In the genomic region with DNA sequence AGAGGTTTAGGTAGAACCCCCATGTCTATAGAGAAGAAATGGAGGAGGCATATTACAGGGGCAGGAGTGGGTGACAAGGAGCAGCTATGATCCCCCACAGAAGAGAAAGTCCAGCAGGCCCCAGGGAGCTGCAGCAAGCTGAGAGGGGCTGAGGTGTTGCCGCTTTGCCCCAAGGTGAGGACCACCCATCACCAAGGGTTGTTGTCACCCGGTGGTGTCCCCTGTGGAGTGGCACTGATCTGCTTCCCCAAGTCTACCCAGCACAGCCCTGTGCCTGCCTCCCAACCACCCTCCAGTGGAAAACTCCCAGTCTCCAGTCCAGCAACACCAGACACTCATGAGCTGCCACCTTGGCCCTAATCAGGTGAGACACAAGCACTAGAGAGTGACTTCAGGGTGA, we compare ENCODE assay signal across 31 cellular contexts.
"Had no signal": no experiment of that assay in that cellular context is flagged by ENCODE, and none has a peak within 500 bp of the region (broad histone marks: within the 10 kb centered on the region; RNA-seq: fewer than 3 reads in every experiment).

No MANE protein-coding gene starts in this region.

- DNase-seq: activated CD4-positive, alpha-beta memory T cell treated with anti-CD3 and anti-CD28 coated beads for 36 hours; activated CD4-positive, alpha-beta T cell treated with anti-CD3 and anti-CD28 coated beads, Interleukin-2, amount 10 ng/mL, durations not matched to agents 24 days and 14 days; activated CD4-positive, CD25-positive, alpha-beta regulatory T cell treated with anti-CD3 and anti-CD28 coated beads, Interleukin-2, amount 50 U/mL, for 72 hours; activated gamma-delta T cell treated with Interleukin-2 at 50 U/mL for 16 hours; activated naive CD4-positive, alpha-beta T cell treated with anti-CD3 and anti-CD28 coated beads, Interleukin-2, amount 50 U/mL, for 16 hours; activated T-cell treated with anti-CD3 and anti-CD28 coated beads, Interleukin-2, amount 50 U/mL, for 4 hours; amniotic stem cell; brain microvascular endothelial cell; cortex of kidney; effector memory CD8-positive, alpha-beta T cell; erythroblast; gastrocnemius medialis; glutamatergic neuron; left ventricle myocardium inferior; mucosa of descending colon; sigmoid colon; small intestine; stimulated activated CD4-positive, alpha-beta T cell treated with anti-CD3 and anti-CD28 coated beads, Interleukin-1b, Interleukin-23, amount 100 ng/mL, for 48 hours; stimulated activated CD4-positive, alpha-beta T cell treated with anti-CD3 and anti-CD28 coated beads, Interleukin-4, amount 100 ng/mL, for 4 hours; stimulated activated CD8-positive, alpha-beta memory T cell treated with anti-CD3 and anti-CD28 coated beads, Interleukin-4, amount 100 ng/mL, for 48 hours; stimulated activated naive CD8-positive, alpha-beta T cell treated with anti-CD3 and anti-CD28 coated beads, Interleukin-15, amount 100 ng/mL, for 72 hours; substantia nigra; T-helper 9 cell; uterus; WERI-Rb-1 had no signal

- H3K9me3 ChIP-seq: gastrocnemius medialis, left ventricle myocardium inferior, mucosa of descending colon, sigmoid colon, uterus had no signal

- H3K4me3 ChIP-seq: gastrocnemius medialis, left ventricle myocardium inferior, mucosa of descending colon, sigmoid colon, uterus had no signal

- FAIRE-seq: islet of Langerhans, small intestine, TTC549 had no signal

- H3K9me3 Mint-ChIP-seq: activated CD4-positive, alpha-beta memory T cell treated with anti-CD3 and anti-CD28 coated beads for 36 hours; activated CD4-positive, alpha-beta T cell treated with anti-CD3 and anti-CD28 coated beads, Interleukin-2, amount 10 ng/mL, durations not matched to agents 24 days and 14 days; activated T-cell treated with anti-CD3 and anti-CD28 coated beads, Interleukin-2, amount 50 U/mL, for 4 hours; activated T-helper 17 cell treated with anti-CD3 and anti-CD28 coated beads, Interleukin-2, amount 50 U/mL, for 72 hours; effector memory CD8-positive, alpha-beta T cell; natural killer cell treated with Interleukin-12 subunit alpha and Interleukin-12 subunit beta and Interleukin-15 and Interleukin-18, amount 100 ng/mL, for 72 hours; stimulated activated memory B cell treated with anti-CD40 and anti-IgM and Interleukin-4, amounts not matched to agents 10 μg/mL and 1 μg/mL and 100 μg/mL, for 72 hours; stimulated activated naive CD8-positive, alpha-beta T cell treated with anti-CD3 and anti-CD28 coated beads, Interleukin-15, amount 100 ng/mL, for 72 hours; type B pancreatic cell had no signal

- H3K4me3 Mint-ChIP-seq: activated CD4-positive, alpha-beta memory T cell treated with anti-CD3 and anti-CD28 coated beads for 36 hours; activated CD4-positive, alpha-beta T cell treated with anti-CD3 and anti-CD28 coated beads, Interleukin-2, amount 10 ng/mL, durations not matched to agents 24 days and 14 days; activated T-cell treated with anti-CD3 and anti-CD28 coated beads, Interleukin-2, amount 50 U/mL, for 4 hours; activated T-helper 17 cell treated with anti-CD3 and anti-CD28 coated beads, Interleukin-2, amount 50 U/mL, for 72 hours; effector memory CD8-positive, alpha-beta T cell; natural killer cell treated with Interleukin-12 subunit alpha and Interleukin-12 subunit beta and Interleukin-15 and Interleukin-18, amount 100 ng/mL, for 72 hours; stimulated activated memory B cell treated with anti-CD40 and anti-IgM and Interleukin-4, amounts not matched to agents 10 μg/mL and 1 μg/mL and 100 μg/mL, for 72 hours; stimulated activated naive CD8-positive, alpha-beta T cell treated with anti-CD3 and anti-CD28 coated beads, Interleukin-15, amount 100 ng/mL, for 72 hours; type B pancreatic cell had no signal

- H3K4me1 ChIP-seq: uterus had no signal

- H3K27me3 ChIP-seq: brain microvascular endothelial cell, gastrocnemius medialis, sigmoid colon, uterus had no signal

- H3K36me3 Mint-ChIP-seq: activated CD4-positive, alpha-beta memory T cell treated with anti-CD3 and anti-CD28 coated beads for 36 hours; natural killer cell treated with Interleukin-12 subunit alpha and Interleukin-12 subunit beta and Interleukin-15 and Interleukin-18, amount 100 ng/mL, for 72 hours; stimulated activated memory B cell treated with anti-CD40 and anti-IgM and Interleukin-4, amounts not matched to agents 10 μg/mL and 1 μg/mL and 100 μg/mL, for 72 hours; type B pancreatic cell had no signal

- H3K27me3 Mint-ChIP-seq: effector memory CD8-positive, alpha-beta T cell had no signal

- H3K4me1 Mint-ChIP-seq: activated CD4-positive, alpha-beta T cell treated with anti-CD3 and anti-CD28 coated beads, Interleukin-2, amount 10 ng/mL, durations not matched to agents 24 days and 14 days; activated T-helper 17 cell treated with anti-CD3 and anti-CD28 coated beads, Interleukin-2, amount 50 U/mL, for 72 hours; stimulated activated memory B cell treated with anti-CD40 and anti-IgM and Interleukin-4, amounts not matched to agents 10 μg/mL and 1 μg/mL and 100 μg/mL, for 72 hours had no signal

- H3K27ac Mint-ChIP-seq: activated CD4-positive, alpha-beta memory T cell treated with anti-CD3 and anti-CD28 coated beads for 36 hours; activated CD4-positive, alpha-beta T cell treated with anti-CD3 and anti-CD28 coated beads, Interleukin-2, amount 10 ng/mL, durations not matched to agents 24 days and 14 days; activated T-helper 17 cell treated with anti-CD3 and anti-CD28 coated beads, Interleukin-2, amount 50 U/mL, for 72 hours; effector memory CD8-positive, alpha-beta T cell; natural killer cell treated with Interleukin-12 subunit alpha and Interleukin-12 subunit beta and Interleukin-15 and Interleukin-18, amount 100 ng/mL, for 72 hours; stimulated activated memory B cell treated with anti-CD40 and anti-IgM and Interleukin-4, amounts not matched to agents 10 μg/mL and 1 μg/mL and 100 μg/mL, for 72 hours; stimulated activated naive CD8-positive, alpha-beta T cell treated with anti-CD3 and anti-CD28 coated beads, Interleukin-15, amount 100 ng/mL, for 72 hours; type B pancreatic cell had no signal

- H3K27ac ChIP-seq: brain microvascular endothelial cell, gastrocnemius medialis, left ventricle myocardium inferior, sigmoid colon, uterus, WERI-Rb-1 had no signal

- ATAC-seq: activated T-cell treated with anti-CD3 and anti-CD28 coated beads, Interleukin-2, amount 50 U/mL, for 4 hours; activated T-helper 17 cell treated with anti-CD3 and anti-CD28 coated beads, Interleukin-2, amount 50 U/mL, for 72 hours; effector memory CD8-positive, alpha-beta T cell; gastrocnemius medialis; mucosa of descending colon; stimulated activated memory B cell treated with anti-CD40 and anti-IgM and Interleukin-4, amounts not matched to agents 10 μg/mL and 1 μg/mL and 100 μg/mL, for 72 hours had no signal

- H3K36me3 ChIP-seq: brain microvascular endothelial cell, gastrocnemius medialis, left ventricle myocardium inferior, sigmoid colon, uterus, WERI-Rb-1 had no signal
